13 cellular contexts compared by ENCODE assay signal in genomic region chr4:47838445-47838844, GRCh38. TPM values are rescaled to one million over a fixed set of nuclear protein-coding genes. Genes with fewer than 3 reads are reported as not detected.
DNase-seq lines count a peak whose midpoint lies in the region; ATAC-seq and TF ChIP-seq lines count a peak whose summit lies in the region.
"Had no signal": no experiment of that assay in that cellular context is flagged by ENCODE, and none has a peak within 500 bp of the region (broad histone marks: within the 10 kb centered on the region; RNA-seq: fewer than 3 reads in every experiment).

No MANE protein-coding gene starts in this region.

- BruUV-seq in PC-3 (replicated peaks; lab: Mats Ljungman, UMichigan): no TSS peak

- H3K9me2 ChIP-seq in PC-3 (replicated peaks; ENCODE audit: low read length): no peaks in the 10 kb centered on the region

- H3K9me3 ChIP-seq in PC-3 (ENCODE audit: low read length) (no peaks in the 10 kb centered on the region), iPS-15b (ENCODE audit: control insufficient read depth, insufficient read depth, low read length) (no peaks in the 10 kb centered on the region), uterus (no peaks in the 10 kb centered on the region), transverse colon (no peaks in the 10 kb centered on the region)
- H3K9me3 ChIP-seq: ovary had no signal

- no peaks in the 10 kb centered on the region for H3K36me3 Mint-ChIP-seq in natural killer cell
- H3K36me3 Mint-ChIP-seq in natural killer cell treated with Interleukin-12 subunit alpha and Interleukin-12 subunit beta and Interleukin-15 and Interleukin-18, amount 100 ng/mL, for 72 hours: no peaks in the 10 kb centered on the region

- TF ChIP-seq POLR2A in uterus (IDR thresholded peaks at IDR 0.05): no peak
- TF ChIP-seq POLR2A in transverse colon (IDR thresholded peaks at IDR 0.05): no peak

- peak overlapping the region; percentile 92 for H3K4me3 Mint-ChIP-seq in natural killer cell
- H3K4me3 Mint-ChIP-seq in natural killer cell treated with Interleukin-12 subunit alpha and Interleukin-12 subunit beta and Interleukin-15 and Interleukin-18, amount 100 ng/mL, for 72 hours: no peak overlapping the region

- H3K4me1 ChIP-seq in PC-3 (ENCODE audit: insufficient read depth, low read length) (0 out of 2 replicates have a peak, but pooled peaks cover 5% of the 10 kb centered on the region), iPS-15b (ENCODE audit: control insufficient read depth, insufficient read depth, low read length) (peaks cover 3% of the 10 kb centered on the region), uterus (no peaks in the 10 kb centered on the region), transverse colon (peaks cover 0 to 26% (median 24%) of the 10 kb centered on the region in 4 donors)

- peaks cover 27 to 33% of the 10 kb centered on the region in 2 donors for H3K4me1 Mint-ChIP-seq in natural killer cell
- H3K4me1 Mint-ChIP-seq in natural killer cell treated with Interleukin-12 subunit alpha and Interleukin-12 subunit beta and Interleukin-15 and Interleukin-18, amount 100 ng/mL, for 72 hours (ENCODE audit: low read depth in 2 of 2): peaks cover 13 to 14% of the 10 kb centered on the region in 2 donors

- POLR2A ChIA-PET in PC-3 (lab: Charles Lee; ENCODE audit: unreplicated experiment): interaction anchor here (1.0 kb wide), 1 partner anchor 248 kb away, joined by 10 read pairs; no protein-coding TSS in a partner anchor

- no peak overlapping the region for H3K9ac ChIP-seq in PC-3 (ENCODE audit: low read length)
- H3K9ac ChIP-seq in iPS-15b (ENCODE audit: low read depth, low read length): no peak overlapping the region

- H3K27ac ChIP-seq in PC-3 (ENCODE audit: low read length): no peak overlapping the region
- H3K27ac ChIP-seq in uterus: peak overlapping the region; percentile 58 to 60
- no peak overlapping the region for H3K27ac ChIP-seq in transverse colon
- H3K27ac ChIP-seq: ovary, SK-N-MC had no signal

- in situ Hi-C loops in transverse colon (cut with MboI; ENCODE audit: low pct_ligation_motif_present in 1 of 4, low pct_unique_long_range_greater_than_20kb in 1 of 4, low sequenced_read_pairs in 3 of 4): loop anchor here in 2 of 4 donors (25.0 kb wide), 2 partner anchors 151 to 176 kb away; no protein-coding TSS in a partner anchor

- H3K9me3 Mint-ChIP-seq in natural killer cell: no peaks in the 10 kb centered on the region
- H3K9me3 Mint-ChIP-seq in natural killer cell treated with Interleukin-12 subunit alpha and Interleukin-12 subunit beta and Interleukin-15 and Interleukin-18, amount 100 ng/mL, for 72 hours: no peaks in the 10 kb centered on the region

- peak overlapping the region; percentile 99 for H3K4me2 ChIP-seq in PC-3 (ENCODE audit: low read length)

- 56 to 75% methylated on average over 3 to 4 of the region's 4 CpGs for WGBS in transverse colon (ENCODE audit: low coverage in 1 of 2), 2 donors

- H3K36me3 ChIP-seq in PC-3 (ENCODE audit: low read depth, low read length): peaks cover 4% of the 10 kb centered on the region
- H3K36me3 ChIP-seq in iPS-15b (ENCODE audit: control insufficient read depth, insufficient read depth, low read length): no peaks in the 10 kb centered on the region
- H3K36me3 ChIP-seq in uterus: no peaks in the 10 kb centered on the region
- H3K36me3 ChIP-seq in transverse colon: no peaks in the 10 kb centered on the region
- H3K36me3 ChIP-seq: ovary had no signal

- DNase-seq in natural killer cell (no peak), PC-3 (peak; percentile 6), uterus (no peak), transverse colon (no peak), mucosa of gallbladder (ENCODE audit: low spot score) (no peak), epidermal melanocyte (ENCODE audit: insufficient read length, low spot score) (no peak)
- DNase-seq in natural killer cell treated with Interleukin-12 subunit alpha and Interleukin-12 subunit beta and Interleukin-15 and Interleukin-18, amount 100 ng/mL, for 72 hours (ENCODE audit: low spot score): no peak
- DNase-seq: activated CD4-positive, CD25-positive, alpha-beta regulatory T cell treated with anti-CD3 and anti-CD28 coated beads, Interleukin-2, amount 50 U/mL, for 72 hours; kidney glomerular epithelial cell; NCI-H526; ovary had no signal

- H3K27me3 Mint-ChIP-seq in natural killer cell (ENCODE audit: low read depth in 2 of 2): peaks cover 8 to 17% of the 10 kb centered on the region in 2 donors
- H3K27me3 Mint-ChIP-seq in natural killer cell treated with Interleukin-12 subunit alpha and Interleukin-12 subunit beta and Interleukin-15 and Interleukin-18, amount 100 ng/mL, for 72 hours: peaks cover 6 to 10% of the 10 kb centered on the region in 2 donors

- intact Hi-C loops in natural killer cell (cut with micrococcal nuclease) (loop anchor here (2.0 kb wide), 1 partner anchor 170 kb away; no protein-coding TSS in a partner anchor), PC-3 (cut with micrococcal nuclease) (loop anchor here (5.0 kb wide), 2 partner anchors 151 to 249 kb away; no protein-coding TSS in a partner anchor), uterus (cut with DNase I; ENCODE audit: low total_unique reads) (no loop called here), transverse colon (cut with DNase I; ENCODE audit: low total_unique reads) (no loop called here)

- TF ChIP-seq EP300 in transverse colon (IDR thresholded peaks at IDR 0.05; ENCODE audit: low read depth): no peak

- H3K4me3 ChIP-seq in PC-3 (ENCODE audit: low read length): peak overlapping the region; percentile 87; the same call in 1 of the 2 replicates
- H3K4me3 ChIP-seq in iPS-15b (ENCODE audit: low read depth, low read length): peak overlapping the region; percentile 87
- no peak overlapping the region for H3K4me3 ChIP-seq in uterus
- no peak overlapping the region for H3K4me3 ChIP-seq in transverse colon
- H3K4me3 ChIP-seq: SK-N-MC had no signal

- TF ChIP-seq CTCF in natural killer cell (IDR thresholded peaks at IDR 0.05) (no peak), PC-3 (conservative IDR thresholded peaks at IDR 0.05; ENCODE audit: low read depth, low read length) (0 out of 2 replicates have a peak, but pooled peaks have one; percentile 13), uterus (IDR thresholded peaks at IDR 0.05) (no peak), transverse colon (IDR thresholded peaks at IDR 0.05) (no peak)

- ATAC-seq in natural killer cell (no peak), PC-3 (no peak)
- no peak for ATAC-seq in natural killer cell treated with Interleukin-12 subunit alpha and Interleukin-12 subunit beta and Interleukin-15 and Interleukin-18, amount 100 ng/mL, for 72 hours

- no peaks in the 10 kb centered on the region for H3F3A ChIP-seq in PC-3 (ENCODE audit: low read length, unreplicated experiment)

- no peaks in the 10 kb centered on the region for H4K20me1 ChIP-seq in PC-3 (ENCODE audit: low read length)

- H3K27me3 ChIP-seq in PC-3 (ENCODE audit: low read length) (no peaks in the 10 kb centered on the region), iPS-15b (ENCODE audit: control insufficient read depth, insufficient read depth, low read length) (peaks cover 13% of the 10 kb centered on the region), uterus (no peaks in the 10 kb centered on the region), transverse colon (peaks cover 24% of the 10 kb centered on the region)
- H3K27me3 ChIP-seq: ovary had no signal

- H3K79me2 ChIP-seq in PC-3 (ENCODE audit: low read length): no peaks in the 10 kb centered on the region

- H3K27ac Mint-ChIP-seq in natural killer cell: no peak overlapping the region
- H3K27ac Mint-ChIP-seq in natural killer cell treated with Interleukin-12 subunit alpha and Interleukin-12 subunit beta and Interleukin-15 and Interleukin-18, amount 100 ng/mL, for 72 hours: no peak overlapping the region

- CTCF ChIA-PET in PC-3 (lab: Charles Lee): no interaction called here

- 0 out of 2 replicates have a peak overlapping the region, but pooled peaks have one; percentile 97 for H2AFZ ChIP-seq in PC-3 (ENCODE audit: low read length)

RNA-seq across cellular contexts. Expression of gene CORIN, which starts 0.6 kb away (rescaled TPM):
- under 1 TPM in 1 of 3 donors, not detected in 2; 0.78 TPM for total RNA-seq in natural killer cell
- not detected for total RNA-seq in natural killer cell treated with Interleukin-12 subunit alpha and Interleukin-12 subunit beta and Interleukin-15 and Interleukin-18, amount 100 ng/mL, for 72 hours
- total RNA-seq in PC-3 (2014; rRNA removed): not detected in 2 replicates
- total RNA-seq in uterus: 1 to 10 TPM; 4.8 to 8.5 (median 6.4) TPM
- total RNA-seq in transverse colon: 1 to 10 TPM in 1 of 4 donors, under 1 TPM in 1, not detected in 2; 0.82 to 1.6 TPM
- 6.6 TPM for total RNA-seq in mucosa of gallbladder

Comparison
In these comparisons a context has a peak if more than half of its experiments do, and no peak if none do; other contexts are left out.
1. H3K27ac ChIP-seq: peak in uterus (2 of 2); none in PC-3 (single experiment) and transverse colon (0 of 4).
2. H3K4me3 ChIP-seq: peak in PC-3 (single experiment) and iPS-15b (single experiment); none in uterus (0 of 2) and transverse colon (0 of 4).
3. intact Hi-C loops: an anchor here in natural killer cell (2.0 kb wide) and PC-3 (5.0 kb wide); none called in uterus and transverse colon.